In genomic region chr1:107016376-107016978, GRCh38 we compare ENCODE assay signal across 15 cellular contexts. TPM values are rescaled to one million over a fixed set of nuclear protein-coding genes. Genes with fewer than 3 reads are reported as not detected.
DNase-seq lines count a peak whose midpoint lies in the region; ATAC-seq and TF ChIP-seq lines count a peak whose summit lies in the region.
"Had no signal": no experiment of that assay in that cellular context is flagged by ENCODE, and none has a peak within 500 bp of the region (broad histone marks: within the 10 kb centered on the region; RNA-seq: fewer than 3 reads in every experiment).

No MANE protein-coding gene starts in this region.

- no peak overlapping the region for H3K4me3 ChIP-seq in fibroblast of the aortic adventitia (ENCODE audit: low read depth, low read length)
- no peak overlapping the region for H3K4me3 ChIP-seq in thyroid gland (replicated peaks in 1 of 3)
- no peak overlapping the region for H3K4me3 ChIP-seq in trophoblast cell (ENCODE audit: low read depth, low read length)
- H3K4me3 ChIP-seq in HAP-1, result no peak overlapping the region

- no peaks in the 10 kb centered on the region for H3K79me2 ChIP-seq in trophoblast cell (ENCODE audit: control insufficient read depth, insufficient read depth, low read length, poor library complexity)

- no peak overlapping the region for H4K12ac ChIP-seq in trophoblast cell (ENCODE audit: low read depth, low read length)

- no peak overlapping the region for H2BK12ac ChIP-seq in trophoblast cell (ENCODE audit: low read length)

- H3K4ac ChIP-seq in trophoblast cell (ENCODE audit: low read depth, low read length), result no peak overlapping the region

- intact Hi-C loops in thyroid gland (cut with DNase I), result no loop called here

- no peak overlapping the region for H3K4me2 ChIP-seq in trophoblast cell (ENCODE audit: low read length)

- H2BK120ac ChIP-seq in trophoblast cell (ENCODE audit: insufficient read depth, low read length, poor library complexity), result no peak overlapping the region

- H3K4me1 ChIP-seq in thyroid gland, result no peaks in the 10 kb centered on the region
- H3K4me1 ChIP-seq in trophoblast cell (ENCODE audit: control insufficient read depth in 1 of 2, insufficient read depth in 2 of 2, low read length in 2 of 2), result no peaks in the 10 kb centered on the region
- no peaks in the 10 kb centered on the region for H3K4me1 ChIP-seq in HAP-1

- no peak overlapping the region for H3K14ac ChIP-seq in trophoblast cell (ENCODE audit: low read length)

- H3K18ac ChIP-seq in trophoblast cell (ENCODE audit: low read length), result no peak overlapping the region

- H4K8ac ChIP-seq in trophoblast cell (ENCODE audit: low read depth, low read length), result no peak overlapping the region

- no peak overlapping the region for H4K91ac ChIP-seq in trophoblast cell (ENCODE audit: low read depth, low read length)

- DNase-seq in fibroblast of the aortic adventitia (ENCODE audit: low read depth), result peak; percentile 2
- DNase-seq in thyroid gland, result no peak
- DNase-seq in trophoblast cell, result no peak
- DNase-seq in omental fat pad (ENCODE audit: low spot score), result no peak
- DNase-seq in HAP-1 (ENCODE audit: low spot score in 2 of 2), result no peak
- DNase-seq: activated T-cell treated with anti-CD3 and anti-CD28 coated beads for 4 hours, brain microvascular endothelial cell, erythroblast, kidney glomerular epithelial cell, NCI-H69, nucleus accumbens, substantia nigra had no signal

- TF ChIP-seq CTCF in fibroblast of the aortic adventitia (IDR thresholded peaks at IDR 0.05; ENCODE audit: insufficient read depth, low read length), result no peak
- no peak for TF ChIP-seq CTCF in thyroid gland (IDR thresholded peaks at IDR 0.05)
- no peak for TF ChIP-seq CTCF in omental fat pad (IDR thresholded peaks at IDR 0.05)

- in situ Hi-C loops in HAP-1 (cut with MboI; ENCODE audit: low sequenced_read_pairs), result no loop called here

- H2AFZ ChIP-seq in trophoblast cell (ENCODE audit: insufficient read depth, low read length, poor library complexity), result no peak overlapping the region

- H3K36me3 ChIP-seq in thyroid gland, result no peaks in the 10 kb centered on the region
- H3K36me3 ChIP-seq in trophoblast cell (ENCODE audit: control insufficient read depth in 1 of 2, insufficient read depth in 2 of 2, low read length in 2 of 2), result no peaks in the 10 kb centered on the region
- H3K36me3 ChIP-seq in HAP-1 (replicated peaks), result no peaks in the 10 kb centered on the region
- H3K36me3 ChIP-seq: brain microvascular endothelial cell had no signal

- no peak overlapping the region for H3K27ac ChIP-seq in thyroid gland
- no peak overlapping the region for H3K27ac ChIP-seq in trophoblast cell (ENCODE audit: low read depth, low read length)
- H3K27ac ChIP-seq: brain microvascular endothelial cell had no signal

- H2BK5ac ChIP-seq in trophoblast cell (ENCODE audit: low read depth, low read length, poor library complexity), result no peak overlapping the region

- TF ChIP-seq POLR2A in thyroid gland (IDR thresholded peaks at IDR 0.05), result no peak

- 78% methylated on average over 3 of the region's 3 CpGs for whole genome bisulfite sequencing in thyroid gland, 2 donors
- WGBS in trophoblast cell (ENCODE audit: extremely low coverage, insufficient coverage, insufficient read length), result no CpG with 5 or more reads among the region's 3 CpGs

- H2AK5ac ChIP-seq in trophoblast cell (ENCODE audit: low read length), result no peak overlapping the region

- H3K79me1 ChIP-seq in trophoblast cell (ENCODE audit: low read length), result no peaks in the 10 kb centered on the region

- no peak overlapping the region for H3K9ac ChIP-seq in trophoblast cell (ENCODE audit: low read length)

- H3K9me3 ChIP-seq in thyroid gland (no peaks in the 10 kb centered on the region), trophoblast cell (ENCODE audit: insufficient read depth, low read depth, low read length) (no peaks in the 10 kb centered on the region), HAP-1 (no peaks in the 10 kb centered on the region)

- ATAC-seq in GM18870 (IDR thresholded peaks at IDR 0.05; ENCODE audit: unreplicated experiment) (peak; percentile 70), GM21825 (IDR thresholded peaks at IDR 0.05; ENCODE audit: unreplicated experiment) (peak; percentile 67), HG03280 (IDR thresholded peaks at IDR 0.05; ENCODE audit: unreplicated experiment) (peak; percentile 85), omental fat pad (ENCODE audit: low FRiP score) (no peak)

- no peak overlapping the region for H3K23ac ChIP-seq in trophoblast cell (ENCODE audit: low read length)

- H3K27me3 ChIP-seq in thyroid gland (no peaks in the 10 kb centered on the region), trophoblast cell (ENCODE audit: insufficient read depth, low read length) (no peaks in the 10 kb centered on the region), HAP-1 (ENCODE audit: low read depth) (no peaks in the 10 kb centered on the region)
- H3K27me3 ChIP-seq: brain microvascular endothelial cell had no signal

RNA-seq across cellular contexts. Expression of gene PRMT6, which starts 40.0 kb away (rescaled TPM):
- total RNA-seq in fibroblast of the aortic adventitia (ENCODE audit: low replicate concordance) (18.3 and 20.1 TPM in 2 replicates), thyroid gland (10 to 100 TPM; 13.4 to 22.2 (median 21.7) TPM), omental fat pad (10 to 100 TPM in 1 of 4 donors, 1 to 10 TPM in 3; 8.1 to 14.2 (median 9.5) TPM)
- polyA plus RNA-seq in trophoblast cell (2013), result 8.8 TPM in 2 replicates
